In genomic region chr7:94364816-94365215, GRCh38 we compare ENCODE assay signal across 1 cellular context.
TF ChIP-seq lines count a peak whose summit lies in the region.

No MANE protein-coding gene starts in this region.

TF ChIP-seq in HepG2, 621 proteins besides CTCF, POLR2A, EP300 and RAD21 (continued from another document):
- TF ChIP-seq HMGXB4 (CRISPR knock-in tag; IDR thresholded peaks at IDR 0.05; ENCODE audit: borderline replicate concordance in 1 of 2, low read depth in 1 of 2) = no peak
- TF ChIP-seq ZNF616 (CRISPR knock-in tag; IDR thresholded peaks at IDR 0.05; ENCODE audit: low read depth) = no peak
- TF ChIP-seq ZNF615 (CRISPR knock-in tag; IDR thresholded peaks at IDR 0.05; ENCODE audit: borderline replicate concordance) = no peak
- no peak for TF ChIP-seq ZNF101 (CRISPR knock-in tag; IDR thresholded peaks at IDR 0.05; ENCODE audit: borderline replicate concordance, low read depth)
- no peak for TF ChIP-seq ZZZ3 (CRISPR knock-in tag; IDR thresholded peaks at IDR 0.05; ENCODE audit: borderline replicate concordance)
- TF ChIP-seq MED13 (CRISPR knock-in tag; IDR thresholded peaks at IDR 0.05) = no peak
